22 cellular contexts compared by ENCODE assay signal in the genomic region with DNA sequence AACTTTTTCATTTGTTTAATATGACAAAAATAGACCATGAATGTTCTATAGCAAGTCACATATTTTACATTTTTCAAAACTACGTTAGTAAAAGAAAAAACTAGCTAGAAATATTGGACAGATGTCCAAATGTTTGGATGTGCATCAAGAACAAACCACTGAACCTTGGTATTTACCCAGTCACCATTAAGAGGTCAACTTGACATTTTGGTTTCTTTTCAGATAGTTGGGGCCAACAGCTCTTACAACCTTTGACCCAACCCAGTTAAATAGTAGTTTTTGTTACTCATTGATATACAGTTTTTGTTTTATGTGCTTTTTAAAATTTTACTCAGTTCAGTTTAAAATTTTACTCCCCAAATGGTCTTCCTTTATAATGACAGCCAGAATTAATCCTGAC.
DNase-seq lines count a peak whose midpoint lies in the region; ATAC-seq, FAIRE-seq and TF ChIP-seq lines count a peak whose summit lies in the region.
"Had no signal": no experiment of that assay in that cellular context is flagged by ENCODE, and none has a peak within 500 bp of the region (broad histone marks: within the 10 kb centered on the region; RNA-seq: fewer than 3 reads in every experiment).

No MANE protein-coding gene starts in this region.

- DNase-seq in GM19239 (ENCODE audit: insufficient read length, low spot score) (no peak), epithelial cell of proximal tubule (ENCODE audit: low read depth) (no peak), left lobe of liver (ENCODE audit: low spot score) (no peak), Right ventricle myocardium superior (no peak), NCI-H1694 (lab: John Stamatoyannopoulos, UW) (no peak)
- DNase-seq: 8988T; ACHN; AML-193; BE2C; CD4-positive, alpha-beta T cell; CD8-positive, alpha-beta memory T cell; DMS 273 treated with DMSO at 0.1 percent for 48 hours; DMS79; GF-D8; H9 had no signal

- peak; percentile 40 for FAIRE-seq in GM19239 (lab: Jason Lieb, UNC)
- FAIRE-seq: A549, D721Med, GM12891 had no signal

- intact Hi-C loops in Right ventricle myocardium superior (cut with DNase I) = no loop called here

- peak overlapping the region; percentile 18 for H3K4me3 ChIP-seq in epithelial cell of proximal tubule (ENCODE audit: low read depth, low read length)
- H3K4me3 ChIP-seq: A549; BLaER1 treated with 17β-estradiol and CSF1 and Interleukin-3, amounts not matched to agents 10 nM and 100 nM; GM23338 had no signal

- TF ChIP-seq CTCF in epithelial cell of proximal tubule (conservative IDR thresholded peaks at IDR 0.05; ENCODE audit: low read depth, low read length) = no peak

- peak; percentile 69 for ATAC-seq in left lobe of liver
- ATAC-seq in Right ventricle myocardium superior (ENCODE audit: poor library complexity) = no peak
- ATAC-seq in GM18502 (IDR thresholded peaks at IDR 0.05; ENCODE audit: poor library complexity, unreplicated experiment) = no peak
- ATAC-seq: A549, HCT116 had no signal
